ENCODE assay signal across 16 cellular contexts in the genomic region with DNA sequence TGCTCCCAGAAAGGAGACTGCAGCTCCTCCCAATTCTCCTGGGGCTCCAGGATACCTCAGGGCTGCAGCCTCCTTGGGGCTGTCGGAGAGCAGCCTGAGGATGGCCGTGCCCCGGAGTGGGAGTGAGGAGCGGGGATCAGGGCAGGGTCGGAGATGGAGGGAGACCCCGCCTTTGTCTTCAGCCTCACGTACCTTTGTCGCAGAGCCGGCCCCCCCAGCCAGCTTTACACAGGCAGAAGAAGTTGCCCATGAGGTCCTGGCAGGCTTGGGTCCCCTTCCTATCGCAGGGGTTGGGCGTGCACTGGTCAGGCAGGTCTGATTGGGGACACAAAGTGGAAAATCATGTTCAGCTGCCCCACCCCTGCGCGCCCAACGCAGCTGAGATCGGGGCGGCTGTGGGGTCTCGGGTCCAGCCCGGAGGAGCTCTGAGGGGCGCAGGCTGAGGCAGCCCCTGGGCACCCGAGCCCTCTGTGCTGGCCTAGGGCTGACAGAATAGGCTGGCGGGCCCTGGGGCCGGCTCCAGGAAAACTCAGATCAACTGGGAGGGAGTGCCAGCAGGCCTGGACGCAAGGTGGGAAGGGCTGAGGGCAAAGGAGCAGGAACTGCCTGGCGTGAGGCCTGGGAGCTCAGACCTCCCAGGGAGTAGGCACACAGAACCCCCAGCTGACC. TPM values are rescaled to one million over a fixed set of nuclear protein-coding genes. Genes with fewer than 3 reads are reported as not detected.
DNase-seq lines count a peak whose midpoint lies in the region; ATAC-seq, FAIRE-seq and TF ChIP-seq lines count a peak whose summit lies in the region.
"Had no signal": no experiment of that assay in that cellular context is flagged by ENCODE, and none has a peak within 500 bp of the region (broad histone marks: within the 10 kb centered on the region; RNA-seq: fewer than 3 reads in every experiment).

No MANE protein-coding gene starts in this region.

- H3K4me2 ChIP-seq in A549, result peak overlapping the region; percentile 93

- H3K4me1 Mint-ChIP-seq in activated CD4-positive, alpha-beta memory T cell treated with anti-CD3 and anti-CD28 coated beads, Interleukin-2, amount 10 ng/mL, durations not matched to agents 7 days and 5 days, result peaks cover 20% of the 10 kb centered on the region

- ATAC-seq in A549 (no peak), heart right ventricle (peak in 5 of 8 donors; percentile 27 to 42 (median 33))
- ATAC-seq: stimulated activated naive CD8-positive, alpha-beta T cell treated with anti-CD3 and anti-CD28 coated beads, Interleukin-15, amount 100 ng/mL, for 72 hours had no signal

- CTCF ChIA-PET in A549 (lab: Yijun Ruan, JAX), result interaction anchor here (0.7 to 2.1 kb wide), 2 partner anchors 15 to 20 kb away, joined by 3 to 7 read pairs; no protein-coding TSS in a partner anchor
- CTCF ChIA-PET in activated CD4-positive, alpha-beta memory T cell treated with anti-CD3 and anti-CD28 coated beads, Interleukin-2, amount 10 ng/mL, durations not matched to agents 7 days and 5 days (lab: Charles Lee), result no interaction called here

- H3K9me3 Mint-ChIP-seq in activated CD4-positive, alpha-beta memory T cell treated with anti-CD3 and anti-CD28 coated beads, Interleukin-2, amount 10 ng/mL, durations not matched to agents 7 days and 5 days, result peaks cover 9% of the 10 kb centered on the region

- H3K4me3 ChIP-seq in A549 (peak overlapping the region; percentile 82), heart right ventricle (no peak overlapping the region), prostate gland (no peak overlapping the region)

- DNase-seq in A549 (ENCODE audit: low read depth in 1 of 2, low spot score in 1 of 2) (no peak), heart right ventricle (peak in 1 of 2 donors; percentile 65), prostate gland (ENCODE audit: low spot score) (no peak), ACHN (no peak), HuH-7 (ENCODE audit: low spot score) (no peak), AG08396 (ENCODE audit: low spot score) (no peak)
- no peak for DNase-seq in activated CD4-positive, alpha-beta memory T cell treated with anti-CD3 and anti-CD28 coated beads, Interleukin-2, amount 10 ng/mL, durations not matched to agents 7 days and 5 days
- DNase-seq: activated T-cell treated with anti-CD3 and anti-CD28 coated beads for 4 hours; DND-41; NCI-H2171; stimulated activated CD4-positive, alpha-beta T cell treated with anti-CD3 and anti-CD28 coated beads, Interleukin-2, amount 100 ng/mL, for 24 hours; stimulated activated naive CD8-positive, alpha-beta T cell treated with anti-CD3 and anti-CD28 coated beads, Interleukin-15, amount 100 ng/mL, for 72 hours had no signal

- H3K9me3 ChIP-seq in A549 (0 out of 3 replicates have a peak, but pooled peaks cover 2% of the 10 kb centered on the region), heart right ventricle (no peaks in the 10 kb centered on the region), prostate gland (no peaks in the 10 kb centered on the region)
- H3K9me3 ChIP-seq: neutrophil had no signal

- in situ Hi-C loops in ACHN (cut with HindIII; ENCODE audit: low pct_ligation_motif_present, low pct_unique_long_range_greater_than_20kb, low sequenced_read_pairs), result no loop called here

- H3K4me1 ChIP-seq in A549, result peaks cover 41% of the 10 kb centered on the region
- peaks cover 42 to 74% (median 70%) of the 10 kb centered on the region in 9 donors for H3K4me1 ChIP-seq in heart right ventricle
- peaks cover 18% of the 10 kb centered on the region for H3K4me1 ChIP-seq in prostate gland (replicated peaks)

- 90% methylated on average over 5 of the region's 24 CpGs for WGBS in A549 (ENCODE audit: missing lambda C conversion rate)
- 81 to 82% methylated on average over 24 of the region's 24 CpGs for WGBS in heart right ventricle, 2 donors
- WGBS in prostate gland, result 46% methylated on average over 24 of the region's 24 CpGs

- FAIRE-seq in A549 (lab: Jason Lieb, UNC), result no peak
- FAIRE-seq: endometrium, GM12892 had no signal

- intact Hi-C loops in heart right ventricle (cut with DNase I), result no loop called here
- intact Hi-C loops in prostate gland (cut with DNase I), result loop anchor here (5.0 kb wide), 1 partner anchor 68 kb away; no protein-coding TSS in a partner anchor

- H3K36me3 ChIP-seq in heart right ventricle (peaks cover 0 to 54% (median 9%) of the 10 kb centered on the region in 9 donors), prostate gland (no peaks in the 10 kb centered on the region)
- H3K36me3 ChIP-seq: neutrophil had no signal

- TF ChIP-seq EP300 in A549 (IDR thresholded peaks at IDR 0.05), result no peak

- H3K27ac ChIP-seq in A549, result peak overlapping the region; percentile 100
- peak overlapping the region; percentile 70 for H3K27ac ChIP-seq in angular gyrus (ENCODE audit: low read depth, low read length)
- peak overlapping the region in 9 of 10 donors; percentile 50 to 97 (median 85) for H3K27ac ChIP-seq in heart right ventricle
- peak overlapping the region; percentile 31 to 90 for H3K27ac ChIP-seq in prostate gland
- H3K27ac ChIP-seq: neutrophil had no signal

- TF ChIP-seq POLR2A in A549 (IDR thresholded peaks at IDR 0.05; ENCODE audit: low read length) (no peak), prostate gland (IDR thresholded peaks at IDR 0.05) (no peak)

- no peak overlapping the region for H3K27ac Mint-ChIP-seq in activated CD4-positive, alpha-beta memory T cell treated with anti-CD3 and anti-CD28 coated beads, Interleukin-2, amount 10 ng/mL, durations not matched to agents 7 days and 5 days

- H3K27me3 Mint-ChIP-seq in activated CD4-positive, alpha-beta memory T cell treated with anti-CD3 and anti-CD28 coated beads, Interleukin-2, amount 10 ng/mL, durations not matched to agents 7 days and 5 days, result peaks cover 2% of the 10 kb centered on the region

- H3K27me3 ChIP-seq in heart right ventricle, result no peaks in the 10 kb centered on the region
- H3K27me3 ChIP-seq in prostate gland (replicated peaks; ENCODE audit: insufficient read depth), result peaks cover 4% of the 10 kb centered on the region

- TF ChIP-seq CTCF in A549 (IDR thresholded peaks at IDR 0.05) (no peak), heart right ventricle (IDR thresholded peaks at IDR 0.05) (no peak), prostate gland (IDR thresholded peaks at IDR 0.05) (no peak)

- H3K4me3 Mint-ChIP-seq in activated CD4-positive, alpha-beta memory T cell treated with anti-CD3 and anti-CD28 coated beads, Interleukin-2, amount 10 ng/mL, durations not matched to agents 7 days and 5 days, result no peak overlapping the region
- H3K4me3 Mint-ChIP-seq: stimulated activated naive CD8-positive, alpha-beta T cell treated with anti-CD3 and anti-CD28 coated beads, Interleukin-15, amount 100 ng/mL, for 72 hours had no signal

- peaks cover 3% of the 10 kb centered on the region for H3K36me3 Mint-ChIP-seq in activated CD4-positive, alpha-beta memory T cell treated with anti-CD3 and anti-CD28 coated beads, Interleukin-2, amount 10 ng/mL, durations not matched to agents 7 days and 5 days (ENCODE audit: low read depth)

- no peak for TF ChIP-seq RAD21 in A549 (conservative IDR thresholded peaks at IDR 0.05 in 1 of 2, IDR thresholded peaks at IDR 0.05 in 1 of 2)

- POLR2A ChIA-PET in A549 (lab: Yijun Ruan, JAX), result no interaction called here
- POLR2A ChIA-PET in activated CD4-positive, alpha-beta memory T cell treated with anti-CD3 and anti-CD28 coated beads, Interleukin-2, amount 10 ng/mL, durations not matched to agents 7 days and 5 days (lab: Charles Lee), result no interaction called here

TF ChIP-seq in A549, 52 proteins besides CTCF, POLR2A, EP300 and RAD21 (continues in another document):
- TF ChIP-seq KDM5A (IDR thresholded peaks at IDR 0.05) (no peak), POLR2AphosphoS2 (conservative IDR thresholded peaks at IDR 0.05; ENCODE audit: low read length) (no peak), RFX5 (IDR thresholded peaks at IDR 0.05) (no peak), JUN (IDR thresholded peaks at IDR 0.05) (no peak), HDAC2 (IDR thresholded peaks at IDR 0.05) (no peak), MAFK (IDR thresholded peaks at IDR 0.05; ENCODE audit: partially characterized antibody) (no peak), FOSL2 (IDR thresholded peaks at IDR 0.05) (no peak), FOSL2 (CRISPR knock-in tag; IDR thresholded peaks at IDR 0.05) (no peak), EHMT2 (IDR thresholded peaks at IDR 0.05; ENCODE audit: low read depth) (no peak), EHF (CRISPR knock-in tag; IDR thresholded peaks at IDR 0.05) (no peak)
- TF ChIP-seq, protein P1, sequence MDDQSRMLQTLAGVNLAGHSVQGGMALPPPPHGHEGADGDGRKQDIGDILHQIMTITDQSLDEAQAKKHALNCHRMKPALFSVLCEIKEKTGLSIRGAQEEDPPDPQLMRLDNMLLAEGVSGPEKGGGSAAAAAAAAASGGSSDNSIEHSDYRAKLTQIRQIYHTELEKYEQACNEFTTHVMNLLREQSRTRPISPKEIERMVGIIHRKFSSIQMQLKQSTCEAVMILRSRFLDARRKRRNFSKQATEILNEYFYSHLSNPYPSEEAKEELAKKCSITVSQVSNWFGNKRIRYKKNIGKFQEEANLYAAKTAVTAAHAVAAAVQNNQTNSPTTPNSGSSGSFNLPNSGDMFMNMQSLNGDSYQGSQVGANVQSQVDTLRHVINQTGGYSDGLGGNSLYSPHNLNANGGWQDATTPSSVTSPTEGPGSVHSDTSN (IDR thresholded peaks at IDR 0.05), result no peak

RNA-seq across cellular contexts. Expression of a gene that starts 24.2 kb away (rescaled TPM):
- polyA plus RNA-seq in A549 (2011; rRNA removed) (3.5 and 4.3 TPM in 2 replicates), A549 (2017; fragmentation: RNase III; extraction: RNeasy Plus Mini Kit Qiagen cat#74134 plus additional on column Dnase treatment) (4.8 to 6.5 TPM (median 5.7 TPM) in 3 replicates), heart right ventricle (100 to 1,000 TPM; 113 to 280 TPM)
- 8.8 and 12.2 TPM in 2 replicates for polyA plus RNA-seq in A549 (2012; cell fraction: cytosol; rRNA removed)
- 24.3 and 27.0 TPM in 2 replicates for polyA plus RNA-seq in A549 (2012; cell fraction: nucleus; rRNA removed)
- 1.7 and 2.0 TPM in 2 replicates for polyA minus RNA-seq in A549 (2011; rRNA and poly(A)+ RNA removed)
- total RNA-seq in heart right ventricle (100 to 1,000 TPM; 146 to 223 (median 174) TPM), prostate gland (100 to 1,000 TPM; 116 to 432 TPM)
- 1 to 10 TPM; 1.3 to 1.8 TPM for total RNA-seq in activated CD4-positive, alpha-beta memory T cell treated with anti-CD3 and anti-CD28 coated beads, Interleukin-2, amount 10 ng/mL, durations not matched to agents 7 days and 5 days

Comparison
In these comparisons a context has a peak if more than half of its experiments do, and no peak if none do; other contexts are left out.
1. ATAC-seq: peak in heart right ventricle (5 of 8); none in A549 (0 of 2).
2. RNA of a gene that starts 24.2 kb away (total RNA-seq): 116 to 432 TPM in prostate gland and 146 to 223 TPM in heart right ventricle; 1.3 to 1.8 TPM in activated CD4-positive, alpha-beta memory T cell treated with anti-CD3 and anti-CD28 coated beads, Interleukin-2, amount 10 ng/mL, durations not matched to agents 7 days and 5 days; every median in the first group is over 10 times any median in the second.
3. Peak in every context shown above with its lines, with median percentiles within 50 percentile points of each other: H3K27ac ChIP-seq.